14 cellular contexts compared by ENCODE assay signal in the genomic region with DNA sequence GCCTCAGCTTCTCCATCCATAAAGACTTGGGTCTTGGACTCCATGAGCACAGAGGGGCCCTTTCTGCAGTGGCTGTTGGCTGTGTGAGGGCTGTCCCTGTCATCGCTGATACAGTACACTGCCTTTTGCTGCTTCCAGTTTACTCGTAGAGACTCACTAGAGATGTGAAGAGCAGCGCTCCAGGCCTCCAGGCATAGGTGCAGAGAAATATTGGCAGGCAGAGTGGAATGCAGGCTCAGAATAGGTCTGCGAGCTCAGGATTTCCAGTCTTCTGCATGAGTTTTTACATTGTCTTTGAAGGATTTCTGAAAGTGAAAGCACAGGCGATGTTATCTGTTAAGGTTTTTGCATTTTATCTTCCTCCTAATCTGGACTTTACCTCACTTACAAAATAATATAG.
DNase-seq lines count a peak whose midpoint lies in the region; ATAC-seq and TF ChIP-seq lines count a peak whose summit lies in the region.
"Had no signal": no experiment of that assay in that cellular context is flagged by ENCODE, and none has a peak within 500 bp of the region (broad histone marks: within the 10 kb centered on the region; RNA-seq: fewer than 3 reads in every experiment).

No MANE protein-coding gene starts in this region.

- no peak overlapping the region for H3K27ac ChIP-seq in thoracic aorta
- peak overlapping the region in 2 of 4 donors; percentile 39 to 75 for H3K27ac ChIP-seq in Peyer's patch
- H3K27ac ChIP-seq: BLaER1, right lobe of liver had no signal

- CTCF ChIA-PET in T-cell (lab: Charles Lee) = interaction anchor here in 1 of 2 donors (0.7 to 0.9 kb wide), 2 partner anchors 9 to 38 kb away, joined by 3 to 5 read pairs; no protein-coding TSS in a partner anchor

- POLR2A ChIA-PET in T-cell (lab: Charles Lee) = no interaction called here

- peaks cover 13 to 27% (median 18%) of the 10 kb centered on the region in 3 donors for H3K4me1 Mint-ChIP-seq in T-cell
- H3K4me1 Mint-ChIP-seq in glutamatergic neuron (ENCODE audit: low read depth, unreplicated experiment) = no peaks in the 10 kb centered on the region

- no peaks in the 10 kb centered on the region for H3K36me3 ChIP-seq in thoracic aorta
- peaks cover 0 to 6% (median 0%) of the 10 kb centered on the region in 3 donors for H3K36me3 ChIP-seq in Peyer's patch
- H3K36me3 ChIP-seq: right lobe of liver had no signal

- intact Hi-C loops in Right ventricle myocardium superior (cut with DNase I) (no loop called here), cardiac septum (cut with DNase I) (no loop called here)

- H3K9me3 ChIP-seq in thoracic aorta (no peaks in the 10 kb centered on the region), Peyer's patch (no peaks in the 10 kb centered on the region)
- H3K9me3 ChIP-seq: right lobe of liver had no signal

- H3K4me1 ChIP-seq in thoracic aorta (ENCODE audit: control insufficient read depth in 1 of 2, low read depth in 2 of 2) (no peaks in the 10 kb centered on the region), Peyer's patch (peaks cover 0 to 18% (median 0%) of the 10 kb centered on the region in 4 donors)
- H3K4me1 ChIP-seq: BLaER1, right lobe of liver had no signal

- H3K27me3 ChIP-seq in thoracic aorta (replicated peaks; ENCODE audit: insufficient read depth) (no peaks in the 10 kb centered on the region), Peyer's patch (no peaks in the 10 kb centered on the region)
- H3K27me3 ChIP-seq: BLaER1, right lobe of liver had no signal

- ATAC-seq in Right ventricle myocardium superior (ENCODE audit: poor library complexity) = peak; percentile 41
- ATAC-seq in T-cell (replicated peaks in 1 of 4) = peak in 2 of 4 experiments; percentile 20 to 34
- no peak for ATAC-seq in thoracic aorta (ENCODE audit: insufficient number of reproducible peaks, low FRiP score, low read depth)
- ATAC-seq: K562, right lobe of liver had no signal

- TF ChIP-seq CTCF in thoracic aorta (IDR thresholded peaks at IDR 0.05) (no peak), glutamatergic neuron (IDR thresholded peaks at IDR 0.05; ENCODE audit: partially characterized antibody, unreplicated experiment) (no peak), Peyer's patch (IDR thresholded peaks at IDR 0.05) (no peak)

- H3K9me3 Mint-ChIP-seq in T-cell (peaks cover 0 to 11% (median 0%) of the 10 kb centered on the region in 3 donors), glutamatergic neuron (ENCODE audit: unreplicated experiment) (peaks cover 12% of the 10 kb centered on the region)

- DNase-seq in Right ventricle myocardium superior (no peak), cardiac septum (ENCODE audit: low spot score) (no peak), T-cell (no peak), iris pigment epithelial cell (ENCODE audit: low read depth) (peak; percentile 12), thoracic aorta (ENCODE audit: low spot score) (no peak), glutamatergic neuron (no peak), Peyer's patch (no peak), T-helper 9 cell (no peak)
- DNase-seq: activated effector memory CD4-positive, alpha-beta T cell treated with Interleukin-2 at 50 U/mL for 16 hours; cortex of kidney; right lobe of liver had no signal

- TF ChIP-seq POLR2A in Peyer's patch (IDR thresholded peaks at IDR 0.05) = no peak

- peak overlapping the region; percentile 25 for H3K4me3 ChIP-seq in thoracic aorta
- H3K4me3 ChIP-seq in Peyer's patch = peak overlapping the region in 2 of 4 donors; percentile 38 to 43
- H3K4me3 ChIP-seq: BLaER1, K562, lung, right lobe of liver had no signal

- H3K27me3 Mint-ChIP-seq in T-cell (peaks cover 0 to 1% of the 10 kb centered on the region in 2 donors), glutamatergic neuron (ENCODE audit: unreplicated experiment) (peaks cover 7% of the 10 kb centered on the region)

- peak overlapping the region; percentile 58 to 71 (median 60) for H3K4me3 Mint-ChIP-seq in T-cell
- no peak overlapping the region for H3K4me3 Mint-ChIP-seq in glutamatergic neuron (ENCODE audit: unreplicated experiment)

- H3K27ac Mint-ChIP-seq in T-cell (peak overlapping the region; percentile 48 to 82), glutamatergic neuron (ENCODE audit: unreplicated experiment) (no peak overlapping the region)

- no peaks in the 10 kb centered on the region for H3K36me3 Mint-ChIP-seq in T-cell
- no peaks in the 10 kb centered on the region for H3K36me3 Mint-ChIP-seq in glutamatergic neuron (ENCODE audit: unreplicated experiment)
